Comparison of ENCODE assay signal across 9 cellular contexts in the genomic region with DNA sequence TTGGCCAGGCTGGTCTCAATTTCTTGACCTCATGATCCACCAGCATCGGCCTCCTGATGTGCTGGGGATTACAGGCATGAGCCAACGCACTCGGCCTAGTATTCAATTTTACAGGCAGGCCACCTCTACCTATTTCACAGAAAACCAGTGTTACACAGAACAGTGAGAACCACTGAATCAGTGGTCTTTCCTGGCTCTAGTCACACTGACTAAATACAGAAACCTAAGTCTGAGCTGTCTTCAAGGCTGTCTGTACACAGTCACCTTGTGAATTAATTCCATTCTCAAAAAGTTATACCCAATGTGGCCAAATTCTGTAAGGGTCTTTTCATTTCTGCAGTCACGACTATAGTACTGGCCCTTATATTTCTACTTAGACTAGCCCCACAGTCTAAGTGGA. TPM values are rescaled to one million over a fixed set of nuclear protein-coding genes. Genes with fewer than 3 reads are reported as not detected.
DNase-seq lines count a peak whose midpoint lies in the region; ATAC-seq and TF ChIP-seq lines count a peak whose summit lies in the region.
"Had no signal": no experiment of that assay in that cellular context is flagged by ENCODE, and none has a peak within 500 bp of the region (broad histone marks: within the 10 kb centered on the region; RNA-seq: fewer than 3 reads in every experiment).

No MANE protein-coding gene starts in this region.

- CTCF ChIA-PET in activated naive CD4-positive, alpha-beta T cell treated with anti-CD3 and anti-CD28 coated beads, Interleukin-2, amount 10 ng/mL, durations not matched to agents 7 days and 5 days (lab: Charles Lee), result no interaction called here

- WGBS in suprapubic skin, result 71% methylated on average over 4 of the region's 4 CpGs

- H3K36me3 ChIP-seq in suprapubic skin, result no peaks in the 10 kb centered on the region

- H3K27me3 Mint-ChIP-seq in activated naive CD4-positive, alpha-beta T cell treated with anti-CD3 and anti-CD28 coated beads, Interleukin-2, amount 10 ng/mL, durations not matched to agents 7 days and 5 days, result no peaks in the 10 kb centered on the region
- H3K27me3 Mint-ChIP-seq in activated naive CD8-positive, alpha-beta T cell treated with anti-CD3 and anti-CD28 coated beads for 36 hours, result no peaks in the 10 kb centered on the region
- no peaks in the 10 kb centered on the region for H3K27me3 Mint-ChIP-seq in memory B cell

- ATAC-seq in memory B cell (ENCODE audit: low read depth), result no peak
- no peak for ATAC-seq in HG02763 (IDR thresholded peaks at IDR 0.05; ENCODE audit: unreplicated experiment)
- ATAC-seq in GM19023 (IDR thresholded peaks at IDR 0.05; ENCODE audit: unreplicated experiment), result no peak

- peak overlapping the region; percentile 100 for H3K4me3 Mint-ChIP-seq in activated naive CD4-positive, alpha-beta T cell treated with anti-CD3 and anti-CD28 coated beads, Interleukin-2, amount 10 ng/mL, durations not matched to agents 7 days and 5 days
- H3K4me3 Mint-ChIP-seq in activated naive CD8-positive, alpha-beta T cell treated with anti-CD3 and anti-CD28 coated beads for 36 hours, result peak overlapping the region; percentile 97
- H3K4me3 Mint-ChIP-seq in memory B cell, result peak overlapping the region; percentile 7

- no peak overlapping the region for H3K27ac ChIP-seq in suprapubic skin

- H3K27ac Mint-ChIP-seq in activated naive CD4-positive, alpha-beta T cell treated with anti-CD3 and anti-CD28 coated beads, Interleukin-2, amount 10 ng/mL, durations not matched to agents 7 days and 5 days, result peak overlapping the region; percentile 98
- peak overlapping the region; percentile 98 for H3K27ac Mint-ChIP-seq in activated naive CD8-positive, alpha-beta T cell treated with anti-CD3 and anti-CD28 coated beads for 36 hours
- peak overlapping the region; percentile 95 for H3K27ac Mint-ChIP-seq in memory B cell

- peaks cover 86% of the 10 kb centered on the region for H3K4me1 ChIP-seq in suprapubic skin

- no peak for TF ChIP-seq EP300 in suprapubic skin (IDR thresholded peaks at IDR 0.05)

- TF ChIP-seq CTCF in suprapubic skin (IDR thresholded peaks at IDR 0.05), result no peak

- no peak for DNase-seq in activated naive CD4-positive, alpha-beta T cell treated with anti-CD3 and anti-CD28 coated beads, Interleukin-2, amount 10 ng/mL, durations not matched to agents 7 days and 5 days
- no peak for DNase-seq in activated naive CD4-positive, alpha-beta T cell treated with anti-CD3 and anti-CD28 coated beads, Interleukin-2, amount 50 U/mL, for 16 hours
- DNase-seq in activated naive CD8-positive, alpha-beta T cell treated with anti-CD3 and anti-CD28 coated beads for 36 hours, result no peak
- DNase-seq in memory B cell (ENCODE audit: low spot score in 2 of 2) (no peak), suprapubic skin (ENCODE audit: low spot score in 2 of 2) (no peak), AG08395 (ENCODE audit: low spot score) (no peak)
- DNase-seq: NCI-H187 treated with DMSO at 0.1 percent for 48 hours had no signal

- no peaks in the 10 kb centered on the region for H3K9me3 Mint-ChIP-seq in activated naive CD4-positive, alpha-beta T cell treated with anti-CD3 and anti-CD28 coated beads, Interleukin-2, amount 10 ng/mL, durations not matched to agents 7 days and 5 days
- no peaks in the 10 kb centered on the region for H3K9me3 Mint-ChIP-seq in activated naive CD8-positive, alpha-beta T cell treated with anti-CD3 and anti-CD28 coated beads for 36 hours
- H3K9me3 Mint-ChIP-seq in memory B cell, result no peaks in the 10 kb centered on the region

- H3K4me1 Mint-ChIP-seq in activated naive CD4-positive, alpha-beta T cell treated with anti-CD3 and anti-CD28 coated beads, Interleukin-2, amount 10 ng/mL, durations not matched to agents 7 days and 5 days, result peaks cover 74% of the 10 kb centered on the region
- H3K4me1 Mint-ChIP-seq in activated naive CD8-positive, alpha-beta T cell treated with anti-CD3 and anti-CD28 coated beads for 36 hours, result peaks cover 65% of the 10 kb centered on the region
- peaks cover 39% of the 10 kb centered on the region for H3K4me1 Mint-ChIP-seq in memory B cell

- no peaks in the 10 kb centered on the region for H3K27me3 ChIP-seq in suprapubic skin

- peaks cover 62% of the 10 kb centered on the region for H3K36me3 Mint-ChIP-seq in activated naive CD4-positive, alpha-beta T cell treated with anti-CD3 and anti-CD28 coated beads, Interleukin-2, amount 10 ng/mL, durations not matched to agents 7 days and 5 days
- peaks cover 46% of the 10 kb centered on the region for H3K36me3 Mint-ChIP-seq in activated naive CD8-positive, alpha-beta T cell treated with anti-CD3 and anti-CD28 coated beads for 36 hours
- H3K36me3 Mint-ChIP-seq in memory B cell, result peaks cover 5% of the 10 kb centered on the region

- TF ChIP-seq POLR2A in suprapubic skin (IDR thresholded peaks at IDR 0.05), result no peak

- H3K9me3 ChIP-seq in suprapubic skin, result no peaks in the 10 kb centered on the region

- H3K4me3 ChIP-seq in suprapubic skin, result peak overlapping the region; percentile 89

RNA-seq across cellular contexts. Expression of a gene that starts 3.5 kb away (rescaled TPM):
- 10 to 100 TPM; 38.7 to 39.4 TPM for total RNA-seq in activated naive CD8-positive, alpha-beta T cell treated with anti-CD3 and anti-CD28 coated beads for 36 hours
- 100 to 1,000 TPM in 1 of 4 donors, 10 to 100 TPM in 3; 70.1 to 135 (median 77.7) TPM for total RNA-seq in suprapubic skin

RNA-seq across cellular contexts. Expression of a gene that starts 52.4 kb away (rescaled TPM):
- total RNA-seq in activated naive CD8-positive, alpha-beta T cell treated with anti-CD3 and anti-CD28 coated beads for 36 hours, result 10 to 100 TPM; 60.7 to 64.7 TPM
- total RNA-seq in suprapubic skin, result 10 to 100 TPM; 24.9 to 32.7 (median 28.6) TPM

Comparison
In these comparisons a context has a peak if more than half of its experiments do, and no peak if none do; other contexts are left out.
1. H3K4me3 Mint-ChIP-seq: peak in every context shown above with its lines; median percentile 100 in activated naive CD4-positive, alpha-beta T cell treated with anti-CD3 and anti-CD28 coated beads, Interleukin-2, amount 10 ng/mL, durations not matched to agents 7 days and 5 days; 97 in activated naive CD8-positive, alpha-beta T cell treated with anti-CD3 and anti-CD28 coated beads for 36 hours; 7 in memory B cell.